ENCODE assay signal across 1 cellular context in genomic region chr3:149660462-149660861, GRCh38.
A peak's percentile ranks its signal among the peaks of the same experiment; 100 is the strongest.
TF ChIP-seq lines count a peak whose summit lies in the region.

No MANE protein-coding gene starts in this region.

TF ChIP-seq in HepG2, 621 proteins besides CTCF, POLR2A, EP300 and RAD21:
- TF ChIP-seq NFE2L2 (IDR thresholded peaks at IDR 0.05; ENCODE audit: low read length) = 0 out of 2 replicates have a peak, but pooled peaks have one; percentile 22
- no peak for TF ChIP-seq ARHGAP35 (CRISPR knock-in tag; IDR thresholded peaks at IDR 0.05; ENCODE audit: borderline replicate concordance)
- TF ChIP-seq CREB1 (IDR thresholded peaks at IDR 0.05) = no peak
- no peak for TF ChIP-seq CREB1 (CRISPR knock-in tag; IDR thresholded peaks at IDR 0.05)
- no peak for TF ChIP-seq ZNF552 (CRISPR knock-in tag; IDR thresholded peaks at IDR 0.05; ENCODE audit: borderline replicate concordance)
- no peak for TF ChIP-seq PRPF4 (IDR thresholded peaks at IDR 0.05; ENCODE audit: low read depth, low read length, poor library complexity, severe bottlenecking)
